18 cellular contexts compared by ENCODE assay signal in the genomic region with DNA sequence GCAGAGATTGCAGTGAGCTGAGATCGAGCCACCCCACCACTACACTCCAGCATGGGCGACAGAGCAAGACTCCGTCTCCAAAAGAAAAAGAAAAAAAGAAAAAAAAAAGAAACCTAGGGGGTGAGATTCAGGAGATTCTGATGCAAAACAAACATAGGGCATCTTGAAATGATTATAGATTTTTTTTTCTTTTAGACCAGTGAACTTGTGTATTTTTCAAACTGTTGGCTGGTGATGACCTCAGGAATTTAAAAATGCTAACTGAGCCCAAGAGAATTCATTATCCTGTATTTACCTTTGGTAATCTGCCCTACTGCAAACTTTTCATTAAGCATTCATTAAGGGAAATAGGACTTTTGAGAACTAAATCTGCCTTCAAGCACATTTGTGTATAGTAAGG.
"Had no signal": no experiment of that assay in that cellular context is flagged by ENCODE, and none has a peak within 500 bp of the region (broad histone marks: within the 10 kb centered on the region; RNA-seq: fewer than 3 reads in every experiment).

No MANE protein-coding gene starts in this region.

- H3K36me3 ChIP-seq: lower lobe of right lung, ovary, tibial artery, upper lobe of left lung, uterus had no signal

- DNase-seq: cortex of kidney; erythroblast; foreskin keratinocyte; head of caudate nucleus; kidney; left cardiac atrium; left ventricle myocardium inferior; lower lobe of right lung; natural killer cell; ovary; right cardiac atrium; stimulated activated CD4-positive, alpha-beta T cell treated with anti-CD3 and anti-CD28 coated beads, Interleukin-4, amount 100 ng/mL, for 1 hour; stimulated activated CD8-positive, alpha-beta memory T cell treated with anti-CD3 and anti-CD28 coated beads, Interleukin-4, amount 100 ng/mL, for 48 hours; tibial artery; upper lobe of left lung; uterus had no signal

- H3K27me3 ChIP-seq: foreskin keratinocyte, hepatocyte, ovary, tibial artery, upper lobe of left lung, uterus had no signal

- H3K4me1 ChIP-seq: uterus had no signal

- H3K4me3 ChIP-seq: hepatocyte, left ventricle myocardium inferior, lower lobe of right lung, ovary, smooth muscle cell, tibial artery, upper lobe of left lung, uterus had no signal

- H3K9me3 ChIP-seq: left ventricle myocardium inferior, lower lobe of right lung, ovary, tibial artery, upper lobe of left lung, uterus had no signal
